33 cellular contexts compared by ENCODE assay signal in the genomic region with DNA sequence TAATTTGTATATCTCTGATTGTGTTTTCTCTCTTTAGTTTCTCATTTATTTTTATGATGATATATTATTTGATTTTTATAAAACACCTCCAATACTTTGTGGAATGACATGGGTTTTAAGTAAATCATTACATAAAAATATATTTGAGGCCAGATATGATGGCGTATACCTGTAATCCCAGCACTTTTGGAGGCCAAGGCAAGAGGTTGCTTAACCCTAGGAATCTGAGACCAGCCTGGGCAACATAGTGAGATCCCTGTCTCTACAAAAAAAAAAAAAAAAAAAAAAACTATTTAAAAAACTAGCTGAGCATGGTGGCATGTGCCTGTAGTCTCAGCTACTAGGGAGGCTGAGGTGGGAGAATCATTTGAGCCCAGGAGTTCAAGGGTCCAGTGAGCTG.
"Had no signal": no experiment of that assay in that cellular context is flagged by ENCODE, and none has a peak within 500 bp of the region (broad histone marks: within the 10 kb centered on the region; RNA-seq: fewer than 3 reads in every experiment).

No MANE protein-coding gene starts in this region.

- H3K27me3 ChIP-seq: MG63 had no signal

- H3K9me3 ChIP-seq: MG63 had no signal

- H3K36me3 ChIP-seq: MG63 had no signal

- DNase-seq: Kasumi-1, MG63, MV-4-11, NCI-H1048, NCI-H1092, NCI-H1092 treated with DMSO at 0.1 percent for 48 hours, NCI-H1105, NCI-H1105 treated with DMSO at 0.1 percent for 48 hours, NCI-H1417, NCI-H1417 treated with DMSO at 0.1 percent for 48 hours, NCI-H1436, NCI-H1436 treated with DMSO at 0.1 percent for 48 hours, NCI-H146, NCI-H1694, NCI-H1694 treated with DMSO at 0.1 percent for 48 hours, NCI-H187, NCI-H187 treated with DMSO at 0.1 percent for 48 hours, NCI-H1930, NCI-H2029, NCI-H2029 treated with DMSO at 0.1 percent for 48 hours, NCI-H2081, NCI-H2081 treated with DMSO at 0.1 percent for 48 hours, NCI-H2107, NCI-H2171, NCI-H2171 treated with DMSO at 0.1 percent for 48 hours, NCI-H2227 treated with DMSO at 0.1 percent for 48 hours, NCI-H226, NCI-H345, NCI-H446, NCI-H446 treated with DMSO at 0.1 percent for 48 hours, NCI-H510A, NCI-H510A treated with DMSO at 0.1 percent for 48 hours, NCI-H524 had no signal

- H3K4me3 ChIP-seq: MG63 had no signal
